ENCODE assay signal across 12 cellular contexts in the genomic region with DNA sequence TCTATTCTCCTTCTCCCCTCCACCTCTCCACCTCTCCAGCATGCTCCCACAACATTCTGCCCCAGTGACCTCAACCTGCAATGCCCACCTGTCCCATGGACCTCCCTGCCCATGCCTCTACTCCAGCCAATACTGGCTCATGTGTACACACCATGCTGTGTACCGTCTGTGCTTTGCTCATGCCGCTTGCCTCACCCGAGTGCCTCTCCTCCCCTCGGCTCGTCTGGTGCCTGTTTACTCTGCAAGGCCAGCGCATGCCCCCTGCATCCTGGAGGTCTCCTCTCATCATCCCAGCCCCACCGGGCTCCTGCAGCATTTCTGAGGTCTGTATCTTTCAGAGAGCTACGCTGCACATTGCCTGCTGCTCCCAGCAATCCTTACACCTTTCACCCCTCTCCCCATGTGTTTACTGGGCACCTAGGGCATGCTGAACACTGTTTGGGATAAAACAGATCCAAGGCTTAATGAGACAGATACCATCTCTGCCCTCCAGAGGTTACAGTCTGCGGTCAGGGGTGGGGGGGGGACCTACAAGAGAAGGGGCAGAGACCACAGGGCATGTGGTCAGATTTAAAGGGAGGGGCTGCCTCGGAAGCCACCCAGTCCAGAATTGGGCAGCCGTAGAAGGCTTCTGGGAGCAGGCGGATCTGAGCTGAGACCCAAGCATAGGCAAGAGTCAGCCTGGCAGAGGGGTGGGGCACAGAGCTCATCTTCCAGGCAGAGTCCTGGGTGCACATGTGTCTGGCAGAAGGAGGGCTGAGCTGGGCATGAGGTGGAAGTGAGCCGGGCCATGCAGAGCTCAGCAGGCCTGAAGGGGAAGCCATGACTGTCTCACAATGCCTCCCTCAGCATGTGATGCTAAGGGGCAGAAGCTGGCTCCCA. TPM values are rescaled to one million over a fixed set of nuclear protein-coding genes. Genes with fewer than 3 reads are reported as not detected.
DNase-seq lines count a peak whose midpoint lies in the region; ATAC-seq and TF ChIP-seq lines count a peak whose summit lies in the region.
"Had no signal": no experiment of that assay in that cellular context is flagged by ENCODE, and none has a peak within 500 bp of the region (broad histone marks: within the 10 kb centered on the region; RNA-seq: fewer than 3 reads in every experiment).

No MANE protein-coding gene starts in this region.

- peak; percentile 84 for ATAC-seq in gastroesophageal sphincter
- ATAC-seq in GM21528 (IDR thresholded peaks at IDR 0.05; ENCODE audit: low FRiP score, unreplicated experiment): no peak
- ATAC-seq: CD8-positive, alpha-beta T cell had no signal

- TF ChIP-seq CTCF in gastroesophageal sphincter (IDR thresholded peaks at IDR 0.05): no peak

- TF ChIP-seq POLR2A in gastroesophageal sphincter (IDR thresholded peaks at IDR 0.05): no peak

- 71 to 96% methylated on average over 6 to 7 of the region's 13 CpGs for WGBS in gastroesophageal sphincter (ENCODE audit: low coverage in 1 of 2), 2 donors

- H3K27ac ChIP-seq in gastroesophageal sphincter: no peak overlapping the region

- no peaks in the 10 kb centered on the region for H3K4me1 ChIP-seq in gastroesophageal sphincter

- no peak overlapping the region for H3K4me3 ChIP-seq in gastroesophageal sphincter

- H3K27me3 ChIP-seq in gastroesophageal sphincter: no peaks in the 10 kb centered on the region

- no peaks in the 10 kb centered on the region for H3K36me3 ChIP-seq in gastroesophageal sphincter

- DNase-seq in DMS 273 (lab: John Stamatoyannopoulos, UW; ENCODE audit: unreplicated experiment) (peak; percentile 75), NCI-H69 (lab: John Stamatoyannopoulos, UW) (peak; percentile 54), pons (ENCODE audit: low spot score) (peak; percentile 80), SW480 (ENCODE audit: low spot score) (no peak)
- DNase-seq in activated CD4-positive, alpha-beta T cell treated with anti-CD3 and anti-CD28 coated beads, Interleukin-2, amount 50 U/mL, for 48 hours: no peak
- no peak for DNase-seq in activated effector memory CD4-positive, alpha-beta T cell treated with Interleukin-2 at 50 U/mL for 16 hours
- DNase-seq: activated CD4-positive, alpha-beta T cell treated with anti-CD3 and anti-CD28 coated beads for 48 hours; CD8-positive, alpha-beta T cell; HFFc6; NCI-H524 treated with DMSO at 0.1 percent for 48 hours had no signal

- H3K9me3 ChIP-seq in gastroesophageal sphincter: no peaks in the 10 kb centered on the region

- no peak for TF ChIP-seq EP300 in gastroesophageal sphincter (IDR thresholded peaks at IDR 0.05)

RNA-seq across cellular contexts. Expression of gene PSAP, which starts 29.6 kb away (rescaled TPM):
- 100 to 1,000 TPM; 604 to 881 (median 718) TPM for total RNA-seq in gastroesophageal sphincter

Comparison
In these comparisons a context has a peak if more than half of its experiments do, and no peak if none do; other contexts are left out.
1. DNase-seq: peak in DMS 273 (single experiment), NCI-H69 (single experiment) and pons (single experiment); none in SW480 (single experiment), activated CD4-positive, alpha-beta T cell treated with anti-CD3 and anti-CD28 coated beads, Interleukin-2, amount 50 U/mL, for 48 hours (0 of 2) and activated effector memory CD4-positive, alpha-beta T cell treated with Interleukin-2 at 50 U/mL for 16 hours (single experiment).